ENCODE assay signal across 12 cellular contexts in genomic region chr10:110845756-110846620, GRCh38. TPM values are rescaled to one million over a fixed set of nuclear protein-coding genes. Genes with fewer than 3 reads are reported as not detected.
A peak's percentile ranks its signal among the peaks of the same experiment; 100 is the strongest.
DNase-seq lines count a peak whose midpoint lies in the region; ATAC-seq, FAIRE-seq and TF ChIP-seq lines count a peak whose summit lies in the region.
"Had no signal": no experiment of that assay in that cellular context is flagged by ENCODE, and none has a peak within 500 bp of the region (broad histone marks: within the 10 kb centered on the region; RNA-seq: fewer than 3 reads in every experiment).

No MANE protein-coding gene starts in this region.

- peak overlapping the region; percentile 24; the same call in 1 of the 2 replicates for H3K9ac ChIP-seq in OCI-LY1 (ENCODE audit: low read length)
- peak overlapping the region; percentile 41 for H3K9ac ChIP-seq in HepG2 (ENCODE audit: insufficient read depth, low read depth, low read length)

- ATAC-seq in heart left ventricle (peak in 3 of 4 donors; percentile 19 to 29 (median 23)), Right ventricle myocardium inferior (no peak), HepG2 (peak; percentile 94), upper lobe of right lung (peak; percentile 11), HG03280 (IDR thresholded peaks at IDR 0.05; ENCODE audit: unreplicated experiment) (no peak)

- H2AFZ ChIP-seq in OCI-LY1 (ENCODE audit: low read length): no peak overlapping the region
- H2AFZ ChIP-seq in HepG2 (ENCODE audit: low read length): no peak overlapping the region

- H3K27ac ChIP-seq in heart left ventricle (no peak overlapping the region), OCI-LY1 (ENCODE audit: low read depth, low read length, poor library complexity, severe bottlenecking) (peak overlapping the region; percentile 99), HepG2 (ENCODE audit: extremely low read length, insufficient read depth, low read length) (peak overlapping the region; percentile 80), upper lobe of right lung (no peak overlapping the region)

- H3K4me2 ChIP-seq in OCI-LY1 (ENCODE audit: low read length): no peak overlapping the region; the same call in 1 of the 2 replicates
- peak overlapping the region; percentile 73 for H3K4me2 ChIP-seq in HepG2 (ENCODE audit: low read depth, low read length)

- TF ChIP-seq EP300 in HepG2 (IDR thresholded peaks at IDR 0.05; ENCODE audit: low read depth in 2 of 2, low read length in 2 of 2) (peak in 1 of 2 experiments; percentile 74; a peak in 2 of 4 replicates), HepG2 (CRISPR knock-in tag; IDR thresholded peaks at IDR 0.05; ENCODE audit: borderline replicate concordance) (peak; percentile 58; the same call in 1 of the 2 replicates)

- no peak overlapping the region for H3K4me3 ChIP-seq in heart left ventricle
- H3K4me3 ChIP-seq in OCI-LY1 (ENCODE audit: low read depth, low read length, poor library complexity, severe bottlenecking): no peak overlapping the region
- peak overlapping the region in 1 of 3 experiments; percentile 46; a peak in 2 of 6 replicates for H3K4me3 ChIP-seq in HepG2 (replicated peaks in 1 of 3; ENCODE audit: insufficient read depth in 1 of 3, low read depth in 2 of 3, low read length in 3 of 3)
- H3K4me3 ChIP-seq in upper lobe of right lung: no peak overlapping the region

- FAIRE-seq in HepG2 (lab: Jason Lieb, UNC): peak; percentile 97

- DNase-seq in heart left ventricle (no peak), Right ventricle myocardium inferior (ENCODE audit: missing footprints) (no peak), HepG2 (ENCODE audit: low spot score) (peak; percentile 91), upper lobe of right lung (no peak), nucleus accumbens (lab: John Stamatoyannopoulos, UW) (no peak)
- no peak for DNase-seq in effector CD4-positive, alpha-beta T cell
- DNase-seq: endodermal cell, HCEC 1CT, OCI-M1, T-helper 9 cell had no signal

- POLR2A ChIA-PET in HepG2 (lab: Yijun Ruan, JAX): interaction anchor here (0.7 to 4.6 kb wide), 13 partner anchors 9 to 1380 kb away, joined by 3 to 44 read pairs (median 7); partner anchors contain the start of gene PDCD4

- H3K9me3 ChIP-seq in heart left ventricle (no peaks in the 10 kb centered on the region), OCI-LY1 (ENCODE audit: low read length) (no peaks in the 10 kb centered on the region), HepG2 (ENCODE audit: low read length) (no peaks in the 10 kb centered on the region), upper lobe of right lung (no peaks in the 10 kb centered on the region)

- TF ChIP-seq CTCF in heart left ventricle (IDR thresholded peaks at IDR 0.05): no peak
- no peak for TF ChIP-seq CTCF in OCI-LY1 (IDR thresholded peaks at IDR 0.05; ENCODE audit: low read length)
- TF ChIP-seq CTCF in HepG2 (CRISPR knock-in tag; IDR thresholded peaks at IDR 0.05): no peak
- TF ChIP-seq CTCF in upper lobe of right lung (IDR thresholded peaks at IDR 0.05): no peak

- TF ChIP-seq POLR2A in heart left ventricle (IDR thresholded peaks at IDR 0.05) (no peak), HepG2 (IDR thresholded peaks at IDR 0.05; ENCODE audit: insufficient read depth in 1 of 2, low read depth in 2 of 2, low read length in 2 of 2) (peak; percentile 42 to 52; a peak in 2 of 4 replicates)

- WGBS in heart left ventricle, 4 donors: 82 to 91% (median 86%) methylated on average over 2 to 3 of the region's 3 CpGs
- WGBS in HepG2 (ENCODE audit: low lambda C conversion rate): 0% methylated on average over 3 of the region's 3 CpGs

- no TSS peak for BruUV-seq in HepG2 (replicated peaks; lab: Mats Ljungman, UMichigan)

- H3K9me2 ChIP-seq in OCI-LY1 (ENCODE audit: low read depth, low read length): no peaks in the 10 kb centered on the region

- H3F3A ChIP-seq in OCI-LY1 (ENCODE audit: insufficient read depth, low read length): no peaks in the 10 kb centered on the region

- H3K4me1 ChIP-seq in heart left ventricle (peaks cover 0 to 27% (median 0%) of the 10 kb centered on the region in 12 donors), OCI-LY1 (ENCODE audit: insufficient read depth, low read length, severe bottlenecking) (peaks cover 72% of the 10 kb centered on the region), HepG2 (ENCODE audit: insufficient read depth, low read length) (peaks cover 68% of the 10 kb centered on the region), upper lobe of right lung (peaks cover under 1% of the 10 kb centered on the region)

- no peak for TF ChIP-seq RAD21 in HepG2 (CRISPR knock-in tag; IDR thresholded peaks at IDR 0.05)

- CTCF ChIA-PET in HepG2 (lab: Yijun Ruan, JAX; ENCODE audit: low intra/inter-chr PET ratio, low total read pairs): no interaction called here

- H3K36me3 ChIP-seq in heart left ventricle: no peaks in the 10 kb centered on the region
- no peaks in the 10 kb centered on the region for H3K36me3 ChIP-seq in OCI-LY1 (ENCODE audit: insufficient read depth, low read length)
- no peaks in the 10 kb centered on the region for H3K36me3 ChIP-seq in HepG2 (replicated peaks in 1 of 2; ENCODE audit: control insufficient read depth in 1 of 2, insufficient read depth in 2 of 2, low read length in 2 of 2)
- no peaks in the 10 kb centered on the region for H3K36me3 ChIP-seq in upper lobe of right lung

- H4K20me1 ChIP-seq in OCI-LY1 (ENCODE audit: insufficient read depth, low read length) (no peaks in the 10 kb centered on the region), HepG2 (ENCODE audit: insufficient read depth, low read length) (no peaks in the 10 kb centered on the region)

- H3K79me2 ChIP-seq in OCI-LY1 (ENCODE audit: insufficient read depth, low read length): no peaks in the 10 kb centered on the region
- no peaks in the 10 kb centered on the region for H3K79me2 ChIP-seq in HepG2 (ENCODE audit: insufficient read depth, low read length)

- H3K27me3 ChIP-seq in heart left ventricle (no peaks in the 10 kb centered on the region), OCI-LY1 (ENCODE audit: insufficient read depth, low read length) (no peaks in the 10 kb centered on the region), HepG2 (ENCODE audit: control insufficient read depth in 1 of 2, insufficient read depth in 2 of 2, low read length in 2 of 2) (no peaks in the 10 kb centered on the region), upper lobe of right lung (no peaks in the 10 kb centered on the region)

- intact Hi-C loops in heart left ventricle (cut with DNase I): no loop called here
- intact Hi-C loops in Right ventricle myocardium inferior (cut with DNase I): no loop called here
- intact Hi-C loops in HepG2 (cut with micrococcal nuclease; ENCODE audit: unreplicated experiment): no loop called here
- intact Hi-C loops in upper lobe of right lung (cut with DNase I): no loop called here

- in situ Hi-C loops in HepG2 (cut with HindIII; ENCODE audit: extremely low pct_ligation_motif_present, low pct_unique_long_range_greater_than_20kb): no loop called here

TF ChIP-seq in HepG2, 621 proteins besides CTCF, POLR2A, EP300 and RAD21 (continues in another document):
- TF ChIP-seq NR2F2 (IDR thresholded peaks at IDR 0.05; ENCODE audit: borderline replicate concordance, low read depth): peak; percentile 20; the same call in 1 of the 2 replicates
- no peak for TF ChIP-seq ATF5 (CRISPR knock-in tag; IDR thresholded peaks at IDR 0.05; ENCODE audit: low read depth)
- peak; percentile 58 for TF ChIP-seq ZNF331 (CRISPR knock-in tag; IDR thresholded peaks at IDR 0.05)
- no peak for TF ChIP-seq ZBTB21 (CRISPR knock-in tag; IDR thresholded peaks at IDR 0.05)
- TF ChIP-seq ARNT (IDR thresholded peaks at IDR 0.05): no peak
- TF ChIP-seq PPARG (CRISPR knock-in tag; conservative IDR thresholded peaks at IDR 0.05): no peak

RNA-seq across cellular contexts. Expression of gene PDCD4, which starts 25.7 kb away (rescaled TPM):
- total RNA-seq in heart left ventricle (10 to 100 TPM; 21.7 to 73.2 (median 44.1) TPM), Right ventricle myocardium inferior (71.6 TPM), HepG2 (2016; rRNA removed; fragmentation: Illumina TruSeq; extraction: Trizol) (56.2 and 92.8 TPM in 2 replicates), upper lobe of right lung (48.6 TPM)
- polyA plus RNA-seq in heart left ventricle (10 to 100 TPM; 18.2 to 30.1 TPM), HepG2 (2011; rRNA removed) (22.4 and 22.8 TPM in 2 replicates)
- total RNA-seq in HepG2 (2016; cell fraction: cytosol; rRNA removed; fragmentation: Illumina TruSeq; extraction: Trizol; ENCODE audit: low read depth): 16.2 and 22.3 TPM in 2 replicates
- total RNA-seq in HepG2 (2016; cell fraction: insoluble cytoplasmic fraction; rRNA removed; fragmentation: Illumina TruSeq; extraction: Trizol): 63.2 and 84.9 TPM in 2 replicates
- total RNA-seq in HepG2 (2016; cell fraction: membrane; rRNA removed; fragmentation: Illumina TruSeq; extraction: Trizol): 12.3 and 13.7 TPM in 2 replicates
- 30.6 and 42.1 TPM in 2 replicates for total RNA-seq in HepG2 (2016; cell fraction: nucleus; rRNA removed; fragmentation: Illumina TruSeq; extraction: Trizol)
- polyA plus RNA-seq in HepG2 (2011; cell fraction: cytosol; rRNA removed): 7.6 and 12.9 TPM in 2 replicates
- 8.4 and 13.8 TPM in 2 replicates for polyA plus RNA-seq in HepG2 (2011; cell fraction: nucleus; rRNA removed)
- 50.1 and 77.6 TPM in 2 replicates for polyA plus RNA-seq in HepG2 (2012)
- polyA plus RNA-seq in HepG2 (2016; cell fraction: cytosol; fragmentation: Illumina TruSeq; extraction: Trizol; ENCODE audit: low read depth): 2.7 and 4.0 TPM in 2 replicates
- 112 and 113 TPM in 2 replicates for polyA plus RNA-seq in HepG2 (2016; cell fraction: insoluble cytoplasmic fraction; fragmentation: Illumina TruSeq; extraction: Trizol; ENCODE audit: low read depth)
- polyA plus RNA-seq in HepG2 (2016; cell fraction: membrane; fragmentation: Illumina TruSeq; extraction: Trizol; ENCODE audit: low read depth): 9.3 and 9.7 TPM in 2 replicates
- 58.0 and 60.5 TPM in 2 replicates for polyA plus RNA-seq in HepG2 (2016; cell fraction: nucleus; fragmentation: Illumina TruSeq; extraction: Trizol; ENCODE audit: insufficient read depth, low read depth)
- 3.8 and 12.7 TPM in 2 replicates for polyA minus RNA-seq in HepG2 (2011; rRNA and poly(A)+ RNA removed; ENCODE audit: low replicate concordance)
- polyA minus RNA-seq in HepG2 (2011; cell fraction: cytosol; rRNA and poly(A)+ RNA removed): 19.9 and 36.2 TPM in 2 replicates
- 50.6 and 51.0 TPM in 2 replicates for polyA minus RNA-seq in HepG2 (2011; cell fraction: nucleus; rRNA and poly(A)+ RNA removed)

Comparison
In these comparisons a context has a peak if more than half of its experiments do, and no peak if none do; other contexts are left out.
1. ATAC-seq: peak in heart left ventricle (3 of 4), HepG2 (single experiment) and upper lobe of right lung (single experiment); none in Right ventricle myocardium inferior (single experiment) and HG03280 (single experiment).
2. H3K27ac ChIP-seq: peak in OCI-LY1 (single experiment) and HepG2 (single experiment); none in heart left ventricle (0 of 12) and upper lobe of right lung (single experiment).
3. POLR2A ChIP-seq: peak in HepG2 (2 of 2); none in heart left ventricle (0 of 2).